9 cellular contexts compared by ENCODE assay signal in genomic region chr20:53611449-53611894, GRCh38. TPM values are rescaled to one million over a fixed set of nuclear protein-coding genes. Genes with fewer than 3 reads are reported as not detected.
DNase-seq lines count a peak whose midpoint lies in the region; ATAC-seq and TF ChIP-seq lines count a peak whose summit lies in the region.
"Had no signal": no experiment of that assay in that cellular context is flagged by ENCODE, and none has a peak within 500 bp of the region (broad histone marks: within the 10 kb centered on the region; RNA-seq: fewer than 3 reads in every experiment).

No MANE protein-coding gene starts in this region.

- H3K4me1 Mint-ChIP-seq in activated CD4-positive, alpha-beta T cell treated with anti-CD3 and anti-CD28 coated beads for 36 hours: peaks cover 32% of the 10 kb centered on the region
- peaks cover 31% of the 10 kb centered on the region for H3K4me1 Mint-ChIP-seq in activated B cell treated with CpG ODN at 0.5 μM for 24 hours

- H3K27ac Mint-ChIP-seq in activated CD4-positive, alpha-beta T cell treated with anti-CD3 and anti-CD28 coated beads for 36 hours: peak overlapping the region; percentile 37
- peak overlapping the region; percentile 46 for H3K27ac Mint-ChIP-seq in activated B cell treated with CpG ODN at 0.5 μM for 24 hours

- TF ChIP-seq CTCF in activated B cell treated with CpG ODN at 0.5 μM for 24 hours (IDR thresholded peaks at IDR 0.05) (no peak), tibial artery (IDR thresholded peaks at IDR 0.05) (no peak)

- DNase-seq in activated CD4-positive, alpha-beta T cell treated with anti-CD3 and anti-CD28 coated beads for 36 hours: no peak
- no peak for DNase-seq in activated CD4-positive, alpha-beta T cell treated with anti-CD3 and anti-CD28 coated beads for 4 hours
- DNase-seq in HPDE6-E6E7 (ENCODE audit: extremely low spot score) (peak; percentile 74), activated B cell treated with CpG ODN at 0.5 μM for 24 hours (no peak), iris pigment epithelial cell (ENCODE audit: low read depth) (peak; percentile 98), tibial artery (peak in 1 of 2 donors; percentile 66)
- DNase-seq in central memory CD4-positive, alpha-beta T cell: no peak
- no peak for DNase-seq in activated CD4-positive, alpha-beta T cell treated with anti-CD3 and anti-CD28 coated beads for 48 hours

- peaks cover 0 to 21% (median under 1%) of the 10 kb centered on the region in 4 donors for H3K4me1 ChIP-seq in tibial artery

- H3K27ac ChIP-seq in tibial artery: peak overlapping the region; percentile 23 to 36

- intact Hi-C loops in activated CD4-positive, alpha-beta T cell treated with anti-CD3 and anti-CD28 coated beads for 36 hours (cut with DNase I, micrococcal nuclease): no loop called here
- intact Hi-C loops in activated B cell treated with CpG ODN at 0.5 μM for 24 hours (cut with micrococcal nuclease) (loop anchor here (1.0 kb wide), 1 partner anchor 10 kb away; no protein-coding TSS in a partner anchor), tibial artery (cut with DNase I; ENCODE audit: low total_unique reads) (no loop called here)

- H3K4me3 Mint-ChIP-seq in activated CD4-positive, alpha-beta T cell treated with anti-CD3 and anti-CD28 coated beads for 36 hours: no peak overlapping the region
- H3K4me3 Mint-ChIP-seq in activated B cell treated with CpG ODN at 0.5 μM for 24 hours: peak overlapping the region; percentile 24

- no peaks in the 10 kb centered on the region for H3K27me3 ChIP-seq in tibial artery
- H3K27me3 ChIP-seq: dorsolateral prefrontal cortex had no signal

- H3K36me3 ChIP-seq in tibial artery: no peaks in the 10 kb centered on the region

- no peaks in the 10 kb centered on the region for H3K27me3 Mint-ChIP-seq in activated CD4-positive, alpha-beta T cell treated with anti-CD3 and anti-CD28 coated beads for 36 hours
- no peaks in the 10 kb centered on the region for H3K27me3 Mint-ChIP-seq in activated B cell treated with CpG ODN at 0.5 μM for 24 hours

- H3K9me3 Mint-ChIP-seq in activated CD4-positive, alpha-beta T cell treated with anti-CD3 and anti-CD28 coated beads for 36 hours (ENCODE audit: low read depth): no peaks in the 10 kb centered on the region
- no peaks in the 10 kb centered on the region for H3K9me3 Mint-ChIP-seq in activated B cell treated with CpG ODN at 0.5 μM for 24 hours

- H3K9me3 ChIP-seq in tibial artery: no peaks in the 10 kb centered on the region

- CTCF ChIA-PET in activated CD4-positive, alpha-beta T cell treated with anti-CD3 and anti-CD28 coated beads for 36 hours (lab: Charles Lee): interaction anchor here (0.6 to 2.4 kb wide), 5 partner anchors 10 to 328 kb away, joined by 3 to 6 read pairs (median 4); no protein-coding TSS in a partner anchor
- CTCF ChIA-PET in activated B cell treated with CpG ODN at 0.5 μM for 24 hours (lab: Charles Lee): interaction anchor here (1.4 to 3.3 kb wide), 2 partner anchors 11 to 331 kb away, joined by 3 to 14 read pairs; no protein-coding TSS in a partner anchor

- H3K36me3 Mint-ChIP-seq in activated CD4-positive, alpha-beta T cell treated with anti-CD3 and anti-CD28 coated beads for 36 hours (ENCODE audit: low read depth): peaks cover 5% of the 10 kb centered on the region
- no peaks in the 10 kb centered on the region for H3K36me3 Mint-ChIP-seq in activated B cell treated with CpG ODN at 0.5 μM for 24 hours (ENCODE audit: low read depth)

- POLR2A ChIA-PET in activated CD4-positive, alpha-beta T cell treated with anti-CD3 and anti-CD28 coated beads for 36 hours (lab: Charles Lee): no interaction called here
- POLR2A ChIA-PET in activated B cell treated with CpG ODN at 0.5 μM for 24 hours (lab: Charles Lee): interaction anchor here (0.6 to 4.7 kb wide), 7 partner anchors 11 to 331 kb away, joined by 3 to 43 read pairs (median 4); partner anchors contain the start of gene ZNF217

- no peak for ATAC-seq in activated CD4-positive, alpha-beta T cell treated with anti-CD3 and anti-CD28 coated beads for 36 hours
- ATAC-seq in activated B cell treated with CpG ODN at 0.5 μM for 24 hours (ENCODE audit: low read depth): no peak

- H3K4me3 ChIP-seq in tibial artery: no peak overlapping the region

RNA-seq across cellular contexts. Expression of gene ZNF217, which starts 17.8 kb away (rescaled TPM):
- 10 to 100 TPM; 41.5 to 45.6 TPM for total RNA-seq in activated CD4-positive, alpha-beta T cell treated with anti-CD3 and anti-CD28 coated beads for 36 hours
- 70.0 and 80.3 TPM in 2 replicates for total RNA-seq in activated B cell treated with CpG ODN at 0.5 μM for 24 hours

Comparison
In these comparisons a context has a peak if more than half of its experiments do, and no peak if none do; other contexts are left out.
1. DNase-seq: peak in HPDE6-E6E7 (single experiment) and iris pigment epithelial cell (single experiment); none in activated CD4-positive, alpha-beta T cell treated with anti-CD3 and anti-CD28 coated beads for 36 hours (single experiment), activated CD4-positive, alpha-beta T cell treated with anti-CD3 and anti-CD28 coated beads for 4 hours (0 of 2), activated B cell treated with CpG ODN at 0.5 μM for 24 hours (single experiment), central memory CD4-positive, alpha-beta T cell (single experiment) and activated CD4-positive, alpha-beta T cell treated with anti-CD3 and anti-CD28 coated beads for 48 hours (single experiment).